ENCODE assay signal across 8 cellular contexts in genomic region chr17:28372203-28372944, GRCh38. TPM values are rescaled to one million over a fixed set of nuclear protein-coding genes. Genes with fewer than 3 reads are reported as not detected.
DNase-seq lines count a peak whose midpoint lies in the region; ATAC-seq and TF ChIP-seq lines count a peak whose summit lies in the region.

No MANE protein-coding gene starts in this region.

- CTCF ChIA-PET in Calu3 (lab: Charles Lee): no interaction called here

- H3K14ac ChIP-seq in mesenchymal stem cell (ENCODE audit: low read length in 2 of 2): peak overlapping the region in 1 of 2 experiments; percentile 76

- H3K4me1 Mint-ChIP-seq in Calu3 (ENCODE audit: low read depth, unreplicated experiment): peaks cover 14% of the 10 kb centered on the region

- peak overlapping the region; percentile 7 for H2AFZ ChIP-seq in mesenchymal stem cell (ENCODE audit: low read depth, low read length)

- H4K91ac ChIP-seq in mesenchymal stem cell (ENCODE audit: low read length): no peak overlapping the region

- H3K79me1 ChIP-seq in mesenchymal stem cell (replicated peaks; ENCODE audit: low read length, poor library complexity, severe bottlenecking): no peaks in the 10 kb centered on the region

- H3K27me3 Mint-ChIP-seq in Calu3 (ENCODE audit: unreplicated experiment): peaks cover 12% of the 10 kb centered on the region

- DNase-seq in Calu3: no peak
- DNase-seq in NCI-H748 (lab: John Stamatoyannopoulos, UW; ENCODE audit: unreplicated experiment): peak; percentile 72
- peak; percentile 36 to 39 for DNase-seq in cardiac fibroblast (ENCODE audit: low read depth in 2 of 2)
- peak; percentile 26 for DNase-seq in mesenchymal stem cell
- no peak for DNase-seq in tibial artery
- DNase-seq in DMS153 (lab: John Stamatoyannopoulos, UW): no peak
- no peak for DNase-seq in mucosa of gallbladder (ENCODE audit: low spot score)

- H3K23ac ChIP-seq in mesenchymal stem cell (ENCODE audit: low read length in 2 of 2): peak overlapping the region in 1 of 2 experiments; percentile 78

- H3K4me3 ChIP-seq in cardiac fibroblast (replicated peaks in 1 of 2; ENCODE audit: low read depth in 2 of 2, low read length in 2 of 2): peak overlapping the region; percentile 41 to 63
- H3K4me3 ChIP-seq in mesenchymal stem cell (ENCODE audit: insufficient read depth in 1 of 2, low read depth in 1 of 2, low read length in 2 of 2): peak overlapping the region; percentile 54 to 81
- H3K4me3 ChIP-seq in tibial artery: peak overlapping the region; percentile 55 to 65

- H2BK15ac ChIP-seq in mesenchymal stem cell (ENCODE audit: low read depth, poor library complexity, severe bottlenecking): no peak overlapping the region

- H4K8ac ChIP-seq in mesenchymal stem cell (ENCODE audit: low read length): peak overlapping the region; percentile 25

- H3K9ac ChIP-seq in mesenchymal stem cell (ENCODE audit: low read length): peak overlapping the region; percentile 78

- no TSS peak for BruUV-seq in Calu3 (replicated peaks; lab: Mats Ljungman, UMichigan)

- H3K4me3 Mint-ChIP-seq in Calu3 (ENCODE audit: low read depth, unreplicated experiment): peak overlapping the region; percentile 65

- H3K36me3 Mint-ChIP-seq in Calu3 (ENCODE audit: insufficient read depth, unreplicated experiment): peaks cover 14% of the 10 kb centered on the region

- no peak for TF ChIP-seq CTCF in Calu3 (IDR thresholded peaks at IDR 0.05; ENCODE audit: unreplicated experiment)
- no peak for TF ChIP-seq CTCF in cardiac fibroblast (IDR thresholded peaks at IDR 0.05; ENCODE audit: low read depth, low read length)
- no peak for TF ChIP-seq CTCF in tibial artery (IDR thresholded peaks at IDR 0.05)

- peak overlapping the region; percentile 63 to 80 for H3K18ac ChIP-seq in mesenchymal stem cell (ENCODE audit: low read depth in 1 of 2, low read length in 2 of 2)

- H3K9me3 ChIP-seq in mesenchymal stem cell (ENCODE audit: control insufficient read depth, low read length): no peaks in the 10 kb centered on the region
- H3K9me3 ChIP-seq in tibial artery: no peaks in the 10 kb centered on the region

- ATAC-seq in GM21367 (IDR thresholded peaks at IDR 0.05; ENCODE audit: unreplicated experiment): peak; percentile 19

- H3K4me1 ChIP-seq in mesenchymal stem cell (ENCODE audit: control insufficient read depth, insufficient read depth, low read depth, low read length) (peaks cover 21% of the 10 kb centered on the region), tibial artery (peaks cover 6 to 30% (median 23%) of the 10 kb centered on the region in 4 donors)

- H3K36me3 ChIP-seq in mesenchymal stem cell (ENCODE audit: control insufficient read depth in 1 of 2, insufficient read depth in 2 of 2, low read depth in 1 of 2, low read length in 2 of 2) (peaks cover 0 to 11% of the 10 kb centered on the region in 2 experiments), tibial artery (peaks cover 0 to 5% (median 4%) of the 10 kb centered on the region in 3 donors)

- no peak overlapping the region for H2AK5ac ChIP-seq in mesenchymal stem cell (ENCODE audit: low read length, severe bottlenecking)

- no peak overlapping the region for H3K27ac Mint-ChIP-seq in Calu3 (ENCODE audit: unreplicated experiment)

- no peak overlapping the region for H2BK120ac ChIP-seq in mesenchymal stem cell (ENCODE audit: low read depth, low read length)

- WGBS in mesenchymal stem cell: 32% methylated on average over 26 of the region's 53 CpGs

- no peaks in the 10 kb centered on the region for H3K9me3 Mint-ChIP-seq in Calu3 (ENCODE audit: low read depth, unreplicated experiment)

- intact Hi-C loops in Calu3 (cut with micrococcal nuclease; ENCODE audit: unreplicated experiment) (loop anchor here (1.0 to 5.0 kb wide), 2 partner anchors 8 to 45 kb away; no protein-coding TSS in a partner anchor), tibial artery (cut with DNase I; ENCODE audit: low total_unique reads) (no loop called here)

- peaks cover 0 to 11% of the 10 kb centered on the region in 2 experiments for H3K27me3 ChIP-seq in mesenchymal stem cell (ENCODE audit: control insufficient read depth in 1 of 2, insufficient read depth in 1 of 2, low read length in 2 of 2)
- H3K27me3 ChIP-seq in tibial artery: no peaks in the 10 kb centered on the region

- peak overlapping the region; percentile 87 for H3K4me2 ChIP-seq in mesenchymal stem cell (ENCODE audit: low read length, poor library complexity, severe bottlenecking)

- H3K27ac ChIP-seq in mesenchymal stem cell (ENCODE audit: low read length, poor library complexity, severe bottlenecking) (no peak overlapping the region), tibial artery (peak overlapping the region; percentile 72 to 77)

- H2BK12ac ChIP-seq in mesenchymal stem cell (ENCODE audit: low read length in 2 of 2): no peak overlapping the region

- no peak overlapping the region for H2BK5ac ChIP-seq in mesenchymal stem cell (ENCODE audit: low read depth, low read length, poor library complexity, severe bottlenecking)

- peak overlapping the region in 1 of 2 experiments; percentile 47 for H3K4ac ChIP-seq in mesenchymal stem cell (ENCODE audit: low read depth in 1 of 2, low read length in 2 of 2)

RNA-seq across cellular contexts. Expression of gene SARM1, which starts 0.9 kb away (rescaled TPM):
- 7.1 and 8.1 TPM in 2 replicates for total RNA-seq in Calu3 (2022)
- polyA plus RNA-seq in mesenchymal stem cell (2013, experiment 1 of 2): 4.1 TPM
- polyA plus RNA-seq in mesenchymal stem cell (2013, experiment 2 of 2): 3.9 TPM
- total RNA-seq in mucosa of gallbladder: 27.8 TPM

RNA-seq across cellular contexts. Expression of gene VTN, which starts 2.3 kb away (rescaled TPM):
- 0.22 TPM in 1 of 2 replicates, not detected in the other for total RNA-seq in Calu3 (2022)
- polyA plus RNA-seq in mesenchymal stem cell (2013, experiment 1 of 2): 0.76 TPM
- polyA plus RNA-seq in mesenchymal stem cell (2013, experiment 2 of 2): 0.58 TPM
- 424 TPM for total RNA-seq in mucosa of gallbladder

RNA-seq across cellular contexts. Expression of gene SEBOX, which starts 7.4 kb away (rescaled TPM):
- total RNA-seq in Calu3 (2022) (not detected in 2 replicates), mucosa of gallbladder (not detected)
- polyA plus RNA-seq in mesenchymal stem cell (2013, experiment 1 of 2): not detected
- not detected for polyA plus RNA-seq in mesenchymal stem cell (2013, experiment 2 of 2)

RNA-seq across cellular contexts. Expression of gene POLDIP2, which starts 15.0 kb away (rescaled TPM):
- total RNA-seq in Calu3 (2022): 82.7 and 85.9 TPM in 2 replicates
- polyA plus RNA-seq in mesenchymal stem cell (2013, experiment 1 of 2): 67.8 TPM
- 67.2 TPM for polyA plus RNA-seq in mesenchymal stem cell (2013, experiment 2 of 2)
- 88.8 TPM for total RNA-seq in mucosa of gallbladder

RNA-seq across cellular contexts. Expression of gene SLC46A1, which starts 33.6 kb away (rescaled TPM):
- total RNA-seq in Calu3 (2022) (13.3 and 17.0 TPM in 2 replicates), mucosa of gallbladder (46.2 TPM)
- 3.4 TPM for polyA plus RNA-seq in mesenchymal stem cell (2013, experiment 1 of 2)
- 3.4 TPM for polyA plus RNA-seq in mesenchymal stem cell (2013, experiment 2 of 2)

Comparison
In these comparisons a context has a peak if more than half of its experiments do, and no peak if none do; other contexts are left out.
1. DNase-seq: peak in NCI-H748 (single experiment), cardiac fibroblast (2 of 2) and mesenchymal stem cell (single experiment); none in Calu3 (single experiment), tibial artery (0 of 2), DMS153 (single experiment) and mucosa of gallbladder (single experiment).
2. RNA of gene VTN, which starts 2.3 kb away (total RNA-seq): 424 TPM in mucosa of gallbladder (single experiment); 0.22 TPM in Calu3; every median in the first group is over 100 times any median in the second.
3. Peak in every context shown above with its lines, with median percentiles within 50 percentile points of each other: H3K4me3 ChIP-seq.